ENCODE assay signal across 9 cellular contexts in the genomic region with DNA sequence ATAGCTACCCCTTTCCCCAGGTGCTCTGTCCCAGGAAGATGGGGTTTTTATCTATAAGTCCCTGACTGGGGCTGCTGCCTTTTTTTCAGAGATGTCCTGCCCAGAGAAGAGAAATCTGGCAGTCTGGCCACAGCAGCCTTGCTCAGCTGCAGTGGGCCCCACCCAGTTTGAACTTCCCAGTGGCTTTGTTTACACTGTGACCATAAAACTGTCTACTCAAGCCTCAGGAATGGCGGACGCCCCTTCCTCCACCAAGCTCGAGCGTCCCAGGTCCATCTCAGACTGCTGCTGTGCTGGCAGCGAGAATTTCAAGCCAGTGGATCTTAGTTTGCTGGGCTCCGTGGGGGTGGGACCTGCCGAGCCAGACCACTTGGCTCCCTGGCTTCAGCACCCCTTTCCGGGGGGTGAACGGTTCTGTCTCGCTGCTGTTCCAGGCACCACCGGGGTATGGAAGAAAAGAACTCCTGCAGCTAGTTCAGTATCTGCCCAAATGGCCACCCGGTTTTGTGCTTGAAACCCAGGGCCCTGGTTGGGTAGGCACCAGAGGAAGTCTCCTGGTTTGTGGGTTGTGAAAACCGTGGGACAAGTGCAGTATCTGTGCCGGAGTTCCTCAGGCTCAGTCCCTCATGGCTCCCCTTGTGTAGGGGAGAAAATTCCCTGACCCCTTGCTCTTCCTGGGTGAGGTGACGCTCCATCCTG. TPM values are rescaled to one million over a fixed set of nuclear protein-coding genes. Genes with fewer than 3 reads are reported as not detected.
DNase-seq lines count a peak whose midpoint lies in the region; TF ChIP-seq lines count a peak whose summit lies in the region.
"Not testable (repeated sequence)": the region's sequence is repeated elsewhere in the genome, so short reads cannot be mapped to it uniquely, and the experiment has no call there.
"Had no signal": no experiment of that assay in that cellular context is flagged by ENCODE, and none has a peak within 500 bp of the region (broad histone marks: within the 10 kb centered on the region; RNA-seq: fewer than 3 reads in every experiment).

No MANE protein-coding gene starts in this region.

- H3K9me2 ChIP-seq in hepatocyte (replicated peaks; ENCODE audit: insufficient read depth), result not testable (repeated sequence)

- H3K9ac ChIP-seq in colonic mucosa (ENCODE audit: low read depth in 2 of 2, low read length in 2 of 2), result not testable (repeated sequence)

- peak overlapping the region; percentile 24 for H3K4me3 Mint-ChIP-seq in nephron progenitor cell

- WGBS in hepatocyte (ENCODE audit: low lambda C conversion rate, missing lambda C conversion rate), result 45% methylated on average over 15 of the region's 15 CpGs

- not testable (repeated sequence) for H3K27me3 ChIP-seq in MG63; SJSA1 (replicated peaks); colonic mucosa; hepatocyte

- peaks cover 30% of the 10 kb centered on the region for H3K4me1 Mint-ChIP-seq in nephron progenitor cell

- not testable (repeated sequence) for H3K4me3 ChIP-seq in MG63, SJSA1, hepatocyte
- H3K4me3 ChIP-seq in colonic mucosa, result peak overlapping the region; percentile 23

- not testable (repeated sequence) for H3K9me3 ChIP-seq in MG63; SJSA1 (replicated peaks); colonic mucosa; hepatocyte (ENCODE audit: low read depth)

- H2AFZ ChIP-seq in hepatocyte, result not testable (repeated sequence)

- H4K20me1 ChIP-seq in hepatocyte (ENCODE audit: insufficient read depth, poor library complexity, severe bottlenecking), result not testable (repeated sequence)

- H3K9me3 Mint-ChIP-seq in nephron progenitor cell, result peaks cover 40% of the 10 kb centered on the region

- H3K4me1 ChIP-seq in SJSA1 (replicated peaks), result peaks cover 16% of the 10 kb centered on the region
- not testable (repeated sequence) for H3K4me1 ChIP-seq in colonic mucosa
- peaks cover 16% of the 10 kb centered on the region for H3K4me1 ChIP-seq in hepatocyte (ENCODE audit: insufficient read depth)

- H3K27ac ChIP-seq in SJSA1 (peak overlapping the region; percentile 62), colonic mucosa (peak overlapping the region; percentile 65), hepatocyte (peak overlapping the region; percentile 93)

- H3K27me3 Mint-ChIP-seq in nephron progenitor cell (ENCODE audit: low read depth, poor library complexity), result not testable (repeated sequence)

- peak overlapping the region; percentile 69 for H3K4me2 ChIP-seq in hepatocyte

- H3K27ac Mint-ChIP-seq in nephron progenitor cell, result not testable (repeated sequence)

- intact Hi-C loops in colonic mucosa (cut with DNase I), result not testable (repeated sequence)

- TF ChIP-seq CTCF in colonic mucosa (IDR thresholded peaks at IDR 0.05); hepatocyte (IDR thresholded peaks at IDR 0.05; ENCODE audit: poor library complexity); nephron progenitor cell (IDR thresholded peaks at IDR 0.05): not testable (repeated sequence)

- H3K36me3 ChIP-seq in MG63; SJSA1; colonic mucosa; hepatocyte (replicated peaks; ENCODE audit: insufficient read depth, low read depth): not testable (repeated sequence)

- DNase-seq in COLO668 (lab: John Stamatoyannopoulos, UW; ENCODE audit: unreplicated experiment), result peak; percentile 6
- peak; percentile 47 for DNase-seq in HCEC 1CT
- peak; percentile 65 for DNase-seq in MG63
- DNase-seq in SJSA1 (ENCODE audit: low read depth in 1 of 2, low spot score in 2 of 2), result peak; percentile 81 to 89
- DNase-seq in colonic mucosa, result peak; percentile 87
- peak; percentile 78 for DNase-seq in hepatocyte (ENCODE audit: low spot score)
- peak; percentile 54 for DNase-seq in nephron progenitor cell
- DNase-seq in stromal cell of bone marrow (ENCODE audit: low read depth), result peak; percentile 22

- peaks cover 41% of the 10 kb centered on the region for H3K36me3 Mint-ChIP-seq in nephron progenitor cell (ENCODE audit: low read depth)

- H3K79me2 ChIP-seq in hepatocyte, result peaks cover 23% of the 10 kb centered on the region

RNA-seq across cellular contexts. Expression of a gene that starts 29.8 kb away (rescaled TPM):
- total RNA-seq in MG63 (2014; rRNA removed; shearing (Covaris generic); ENCODE audit: low replicate concordance), result not detected in 2 replicates
- total RNA-seq in SJSA1 (2014; rRNA removed; shearing (Covaris generic)), result 22.5 and 24.6 TPM in 2 replicates
- total RNA-seq in colonic mucosa, result 10 to 100 TPM; 91.4 to 93.9 TPM
- total RNA-seq in hepatocyte, result 73.1 and 82.8 TPM in 2 replicates
- polyA plus RNA-seq in hepatocyte, result 34.5 and 47.8 TPM in 2 replicates
- total RNA-seq: foreskin keratinocyte had no signal
- polyA plus RNA-seq: foreskin keratinocyte had no signal

Comparison
In these comparisons a context has a peak if more than half of its experiments do, and no peak if none do; other contexts are left out.
1. DNase-seq: peak in every context shown above with its lines; median percentile 87 in colonic mucosa; 85 in SJSA1; 78 in hepatocyte; 65 in MG63; 54 in nephron progenitor cell; 47 in HCEC 1CT; 22 in stromal cell of bone marrow; 6 in COLO668.
2. RNA of a gene that starts 29.8 kb away (total RNA-seq): 91.4 to 93.9 TPM in colonic mucosa, 73.1 to 82.8 TPM in hepatocyte and 22.5 to 24.6 TPM in SJSA1; not detected in MG63; every median in the first group is over 10 times any median in the second.
3. Peak in every context shown above with its lines, with median percentiles within 50 percentile points of each other: H3K27ac ChIP-seq.